Comparison of ENCODE assay signal across 1 cellular context in genomic region chr2:24121469-24121868, GRCh38.
TF ChIP-seq lines count a peak whose summit lies in the region.

No MANE protein-coding gene starts in this region.

TF ChIP-seq in WTC11, 78 proteins besides CTCF, POLR2A, EP300 and RAD21 (continued from another document):
- TF ChIP-seq ATF6 (CRISPR knock-in tag; IDR thresholded peaks at IDR 0.05) (no peak), ATF1 (CRISPR knock-in tag; IDR thresholded peaks at IDR 0.05) (no peak), TEAD4 (CRISPR knock-in tag; IDR thresholded peaks at IDR 0.05) (no peak), ZNF263 (CRISPR knock-in tag; IDR thresholded peaks at IDR 0.05; ENCODE audit: low read depth) (no peak), CREB1 (CRISPR knock-in tag; IDR thresholded peaks at IDR 0.05) (no peak), OVOL2 (CRISPR knock-in tag; IDR thresholded peaks at IDR 0.05; ENCODE audit: borderline replicate concordance) (no peak), NFE2L1 (CRISPR knock-in tag; IDR thresholded peaks at IDR 0.05) (no peak)
- TF ChIP-seq, protein P1, sequence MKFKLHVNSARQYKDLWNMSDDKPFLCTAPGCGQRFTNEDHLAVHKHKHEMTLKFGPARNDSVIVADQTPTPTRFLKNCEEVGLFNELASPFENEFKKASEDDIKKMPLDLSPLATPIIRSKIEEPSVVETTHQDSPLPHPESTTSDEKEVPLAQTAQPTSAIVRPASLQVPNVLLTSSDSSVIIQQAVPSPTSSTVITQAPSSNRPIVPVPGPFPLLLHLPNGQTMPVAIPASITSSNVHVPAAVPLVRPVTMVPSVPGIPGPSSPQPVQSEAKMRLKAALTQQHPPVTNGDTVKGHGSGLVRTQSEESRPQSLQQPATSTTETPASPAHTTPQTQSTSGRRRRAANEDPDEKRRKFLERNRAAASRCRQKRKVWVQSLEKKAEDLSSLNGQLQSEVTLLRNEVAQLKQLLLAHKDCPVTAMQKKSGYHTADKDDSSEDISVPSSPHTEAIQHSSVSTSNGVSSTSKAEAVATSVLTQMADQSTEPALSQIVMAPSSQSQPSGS (CRISPR knock-in tag; IDR thresholded peaks at IDR 0.05; ENCODE audit: borderline replicate concordance, low read depth) = no peak
- TF ChIP-seq, protein P2, sequence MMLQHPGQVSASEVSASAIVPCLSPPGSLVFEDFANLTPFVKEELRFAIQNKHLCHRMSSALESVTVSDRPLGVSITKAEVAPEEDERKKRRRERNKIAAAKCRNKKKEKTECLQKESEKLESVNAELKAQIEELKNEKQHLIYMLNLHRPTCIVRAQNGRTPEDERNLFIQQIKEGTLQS (CRISPR knock-in tag; conservative IDR thresholded peaks at IDR 0.05) = no peak
- TF ChIP-seq, protein P3, sequence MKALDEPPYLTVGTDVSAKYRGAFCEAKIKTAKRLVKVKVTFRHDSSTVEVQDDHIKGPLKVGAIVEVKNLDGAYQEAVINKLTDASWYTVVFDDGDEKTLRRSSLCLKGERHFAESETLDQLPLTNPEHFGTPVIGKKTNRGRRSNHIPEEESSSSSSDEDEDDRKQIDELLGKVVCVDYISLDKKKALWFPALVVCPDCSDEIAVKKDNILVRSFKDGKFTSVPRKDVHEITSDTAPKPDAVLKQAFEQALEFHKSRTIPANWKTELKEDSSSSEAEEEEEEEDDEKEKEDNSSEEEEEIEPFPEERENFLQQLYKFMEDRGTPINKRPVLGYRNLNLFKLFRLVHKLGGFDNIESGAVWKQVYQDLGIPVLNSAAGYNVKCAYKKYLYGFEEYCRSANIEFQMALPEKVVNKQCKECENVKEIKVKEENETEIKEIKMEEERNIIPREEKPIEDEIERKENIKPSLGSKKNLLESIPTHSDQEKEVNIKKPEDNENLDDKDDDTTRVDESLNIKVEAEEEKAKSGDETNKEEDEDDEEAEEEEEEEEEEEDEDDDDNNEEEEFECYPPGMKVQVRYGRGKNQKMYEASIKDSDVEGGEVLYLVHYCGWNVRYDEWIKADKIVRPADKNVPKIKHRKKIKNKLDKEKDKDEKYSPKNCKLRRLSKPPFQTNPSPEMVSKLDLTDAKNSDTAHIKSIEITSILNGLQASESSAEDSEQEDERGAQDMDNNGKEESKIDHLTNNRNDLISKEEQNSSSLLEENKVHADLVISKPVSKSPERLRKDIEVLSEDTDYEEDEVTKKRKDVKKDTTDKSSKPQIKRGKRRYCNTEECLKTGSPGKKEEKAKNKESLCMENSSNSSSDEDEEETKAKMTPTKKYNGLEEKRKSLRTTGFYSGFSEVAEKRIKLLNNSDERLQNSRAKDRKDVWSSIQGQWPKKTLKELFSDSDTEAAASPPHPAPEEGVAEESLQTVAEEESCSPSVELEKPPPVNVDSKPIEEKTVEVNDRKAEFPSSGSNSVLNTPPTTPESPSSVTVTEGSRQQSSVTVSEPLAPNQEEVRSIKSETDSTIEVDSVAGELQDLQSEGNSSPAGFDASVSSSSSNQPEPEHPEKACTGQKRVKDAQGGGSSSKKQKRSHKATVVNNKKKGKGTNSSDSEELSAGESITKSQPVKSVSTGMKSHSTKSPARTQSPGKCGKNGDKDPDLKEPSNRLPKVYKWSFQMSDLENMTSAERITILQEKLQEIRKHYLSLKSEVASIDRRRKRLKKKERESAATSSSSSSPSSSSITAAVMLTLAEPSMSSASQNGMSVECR (CRISPR knock-in tag; IDR thresholded peaks at IDR 0.05; ENCODE audit: borderline replicate concordance) = no peak
